ENCODE assay signal across 10 cellular contexts in the genomic region with DNA sequence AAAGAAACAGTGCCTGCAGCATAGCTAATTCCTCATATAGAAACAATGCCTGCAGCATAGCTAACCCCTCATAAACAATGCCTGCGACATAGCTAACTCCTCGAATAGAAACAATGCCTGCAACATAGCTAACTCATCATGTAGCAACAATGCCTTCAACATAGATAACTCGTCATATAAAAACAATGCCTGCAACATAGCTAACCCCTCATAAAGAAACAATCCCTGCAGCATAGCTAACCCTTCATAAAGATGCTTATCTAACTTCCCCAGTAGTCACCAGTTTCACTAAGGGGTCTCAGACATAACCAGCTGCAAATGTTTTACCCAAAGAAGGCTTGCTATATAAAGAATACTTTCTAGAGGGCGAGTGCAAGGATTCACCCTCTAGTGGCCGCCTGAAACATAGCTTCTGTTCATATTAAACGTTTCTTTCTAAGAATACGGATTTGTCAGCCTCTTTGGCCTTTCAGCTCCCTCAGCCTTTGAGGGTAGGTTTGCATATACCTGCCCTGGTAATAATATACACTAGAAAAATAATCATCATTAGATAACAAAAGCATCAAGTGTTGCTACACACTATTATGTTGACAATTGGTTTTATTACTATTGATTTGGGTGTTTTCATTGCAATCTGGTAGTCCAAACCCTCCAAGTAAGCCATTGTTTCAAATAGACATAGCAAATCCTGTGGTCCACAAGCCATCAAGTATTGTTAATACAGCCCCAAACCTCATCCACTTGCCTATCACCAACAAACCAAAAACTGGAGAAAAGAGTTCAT. TPM values are rescaled to one million over a fixed set of nuclear protein-coding genes. Genes with fewer than 3 reads are reported as not detected.
DNase-seq lines count a peak whose midpoint lies in the region; ATAC-seq and TF ChIP-seq lines count a peak whose summit lies in the region.
"Had no signal": no experiment of that assay in that cellular context is flagged by ENCODE, and none has a peak within 500 bp of the region (broad histone marks: within the 10 kb centered on the region; RNA-seq: fewer than 3 reads in every experiment).

No MANE protein-coding gene starts in this region.

- peak; percentile 69 for DNase-seq in activated CD4-positive, alpha-beta T cell treated with anti-CD3 and anti-CD28 coated beads, Interleukin-2, amount 10 ng/mL, durations not matched to agents 24 days and 14 days
- no peak for DNase-seq in activated CD4-positive, alpha-beta T cell treated with anti-CD3 and anti-CD28 coated beads for 4 hours
- DNase-seq in PC-9 (no peak), fibroblast of the conjunctiva (ENCODE audit: low read depth) (peak; percentile 5), skeletal muscle cell (ENCODE audit: low read depth) (peak; percentile 7)
- no peak for DNase-seq in stimulated activated CD8-positive, alpha-beta memory T cell treated with anti-CD3 and anti-CD28 coated beads, Interleukin-4, amount 100 ng/mL, for 48 hours

- no peaks in the 10 kb centered on the region for H3K9me3 Mint-ChIP-seq in activated CD4-positive, alpha-beta T cell treated with anti-CD3 and anti-CD28 coated beads, Interleukin-2, amount 10 ng/mL, durations not matched to agents 24 days and 14 days
- H3K9me3 Mint-ChIP-seq: stimulated activated naive CD8-positive, alpha-beta T cell treated with anti-CD3 and anti-CD28 coated beads, Interleukin-15, Interleukin-2, amounts not matched to agents 100 ng/mL and 50 ng/mL, for 24 hours had no signal

- CTCF ChIA-PET in PC-9 (lab: Charles Lee): no interaction called here

- no peaks in the 10 kb centered on the region for H3F3A ChIP-seq in PC-9 (ENCODE audit: insufficient read depth, low read depth)

- no TSS peak for BruUV-seq in PC-9 (replicated peaks; lab: Mats Ljungman, UMichigan)

- H3K4me1 ChIP-seq in PC-9 (replicated peaks; ENCODE audit: insufficient read depth): no peaks in the 10 kb centered on the region

- H3K9me2 ChIP-seq in PC-9 (ENCODE audit: insufficient read depth): no peaks in the 10 kb centered on the region

- H3K27me3 Mint-ChIP-seq in activated CD4-positive, alpha-beta T cell treated with anti-CD3 and anti-CD28 coated beads, Interleukin-2, amount 10 ng/mL, durations not matched to agents 24 days and 14 days: no peaks in the 10 kb centered on the region
- H3K27me3 Mint-ChIP-seq: stimulated activated naive CD8-positive, alpha-beta T cell treated with anti-CD3 and anti-CD28 coated beads, Interleukin-15, Interleukin-2, amounts not matched to agents 100 ng/mL and 50 ng/mL, for 24 hours had no signal

- no peak overlapping the region for H3K27ac Mint-ChIP-seq in activated CD4-positive, alpha-beta T cell treated with anti-CD3 and anti-CD28 coated beads, Interleukin-2, amount 10 ng/mL, durations not matched to agents 24 days and 14 days
- H3K27ac Mint-ChIP-seq: CD8-positive, alpha-beta memory T cell; stimulated activated naive CD8-positive, alpha-beta T cell treated with anti-CD3 and anti-CD28 coated beads, Interleukin-15, Interleukin-2, amounts not matched to agents 100 ng/mL and 50 ng/mL, for 24 hours had no signal

- H3K4me1 Mint-ChIP-seq in activated CD4-positive, alpha-beta T cell treated with anti-CD3 and anti-CD28 coated beads, Interleukin-2, amount 10 ng/mL, durations not matched to agents 24 days and 14 days: no peaks in the 10 kb centered on the region

- peaks cover 12% of the 10 kb centered on the region for H3K36me3 Mint-ChIP-seq in activated CD4-positive, alpha-beta T cell treated with anti-CD3 and anti-CD28 coated beads, Interleukin-2, amount 10 ng/mL, durations not matched to agents 24 days and 14 days (ENCODE audit: low read depth)
- H3K36me3 Mint-ChIP-seq: CD8-positive, alpha-beta memory T cell had no signal

- H3K4me3 Mint-ChIP-seq in activated CD4-positive, alpha-beta T cell treated with anti-CD3 and anti-CD28 coated beads, Interleukin-2, amount 10 ng/mL, durations not matched to agents 24 days and 14 days: no peak overlapping the region
- H3K4me3 Mint-ChIP-seq: CD8-positive, alpha-beta memory T cell; stimulated activated naive CD8-positive, alpha-beta T cell treated with anti-CD3 and anti-CD28 coated beads, Interleukin-15, Interleukin-2, amounts not matched to agents 100 ng/mL and 50 ng/mL, for 24 hours had no signal

- POLR2A ChIA-PET in PC-9 (lab: Charles Lee; ENCODE audit: unreplicated experiment): no interaction called here

- no peak overlapping the region for H3K4me2 ChIP-seq in PC-9

- H4K20me1 ChIP-seq in PC-9 (ENCODE audit: insufficient read depth): no peaks in the 10 kb centered on the region

- H3K79me2 ChIP-seq in PC-9 (ENCODE audit: low read depth): no peaks in the 10 kb centered on the region

- intact Hi-C loops in activated CD4-positive, alpha-beta T cell treated with anti-CD3 and anti-CD28 coated beads, Interleukin-2, amount 10 ng/mL, durations not matched to agents 24 days and 14 days (cut with micrococcal nuclease): no loop called here
- intact Hi-C loops in PC-9 (cut with micrococcal nuclease; ENCODE audit: unreplicated experiment): no loop called here

- no peak overlapping the region for H2AFZ ChIP-seq in PC-9

- H3K27ac ChIP-seq in PC-9: no peak overlapping the region

- TF ChIP-seq CTCF in PC-9 (conservative IDR thresholded peaks at IDR 0.05): peak; percentile 66

- no peaks in the 10 kb centered on the region for H3K9me3 ChIP-seq in PC-9 (ENCODE audit: insufficient read depth, low read depth)

- no peaks in the 10 kb centered on the region for H3K36me3 ChIP-seq in PC-9 (ENCODE audit: low read depth)

- no peak for ATAC-seq in GM21737 (IDR thresholded peaks at IDR 0.05; ENCODE audit: unreplicated experiment)
- no peak for ATAC-seq in HG03354 (IDR thresholded peaks at IDR 0.05; ENCODE audit: poor library complexity, severe bottlenecking, unreplicated experiment)

- H3K4me3 ChIP-seq in PC-9: no peak overlapping the region
- no peak overlapping the region for H3K4me3 ChIP-seq in skeletal muscle cell (ENCODE audit: low read depth, low read length)

- peaks cover 2% of the 10 kb centered on the region; the same call in 1 of the 2 replicates for H3K27me3 ChIP-seq in PC-9 (ENCODE audit: insufficient read depth, low read depth)

RNA-seq across cellular contexts. Expression of a gene that starts 44.4 kb away (rescaled TPM):
- 29.4 and 31.2 TPM in 2 replicates for total RNA-seq in activated CD4-positive, alpha-beta T cell treated with anti-CD3 and anti-CD28 coated beads, Interleukin-2, amount 10 ng/mL, durations not matched to agents 24 days and 14 days
- total RNA-seq in PC-9 (2021): 9.3 and 10.2 TPM in 2 replicates

Comparison
In these comparisons a context has a peak if more than half of its experiments do, and no peak if none do; other contexts are left out.
1. DNase-seq: peak in activated CD4-positive, alpha-beta T cell treated with anti-CD3 and anti-CD28 coated beads, Interleukin-2, amount 10 ng/mL, durations not matched to agents 24 days and 14 days (single experiment), fibroblast of the conjunctiva (single experiment) and skeletal muscle cell (single experiment); none in activated CD4-positive, alpha-beta T cell treated with anti-CD3 and anti-CD28 coated beads for 4 hours (0 of 2), PC-9 (0 of 2) and stimulated activated CD8-positive, alpha-beta memory T cell treated with anti-CD3 and anti-CD28 coated beads, Interleukin-4, amount 100 ng/mL, for 48 hours (single experiment).